ENCODE assay signal across 1 cellular context in genomic region chr12:27331927-27332324, GRCh38.
TF ChIP-seq lines count a peak whose summit lies in the region.

No MANE protein-coding gene starts in this region.

TF ChIP-seq in HepG2, 621 proteins besides CTCF, POLR2A, EP300 and RAD21 (continued from another document):
- TF ChIP-seq ZBTB4 (CRISPR knock-in tag; IDR thresholded peaks at IDR 0.05; ENCODE audit: borderline replicate concordance) (no peak), HMGXB4 (CRISPR knock-in tag; IDR thresholded peaks at IDR 0.05; ENCODE audit: borderline replicate concordance in 1 of 2, low read depth in 1 of 2) (no peak), JUN (CRISPR knock-in tag; IDR thresholded peaks at IDR 0.05) (no peak), ZNF451 (CRISPR knock-in tag; IDR thresholded peaks at IDR 0.05) (no peak), ZGPAT (CRISPR knock-in tag; IDR thresholded peaks at IDR 0.05) (no peak), SALL2 (CRISPR knock-in tag; IDR thresholded peaks at IDR 0.05) (no peak), KLF9 (CRISPR knock-in tag; IDR thresholded peaks at IDR 0.05; ENCODE audit: low read depth) (no peak), ZBTB34 (CRISPR knock-in tag; IDR thresholded peaks at IDR 0.05) (no peak), GLI4 (CRISPR knock-in tag; IDR thresholded peaks at IDR 0.05; ENCODE audit: borderline replicate concordance) (no peak), PTBP1 (IDR thresholded peaks at IDR 0.05; ENCODE audit: low read depth, low read length, poor library complexity, severe bottlenecking) (no peak), CHD4 (IDR thresholded peaks at IDR 0.05; ENCODE audit: borderline replicate concordance, low read length) (no peak), ZNF850 (CRISPR knock-in tag; conservative IDR thresholded peaks at IDR 0.05) (no peak), ZNF704 (CRISPR knock-in tag; IDR thresholded peaks at IDR 0.05; ENCODE audit: borderline replicate concordance) (no peak), ZSCAN30 (CRISPR knock-in tag; IDR thresholded peaks at IDR 0.05) (no peak), E2F2 (CRISPR knock-in tag; IDR thresholded peaks at IDR 0.05; ENCODE audit: borderline replicate concordance) (no peak), ATM (IDR thresholded peaks at IDR 0.05; ENCODE audit: borderline replicate concordance) (no peak), ZIK1 (CRISPR knock-in tag; IDR thresholded peaks at IDR 0.05; ENCODE audit: borderline replicate concordance, low read depth) (no peak)
TF ChIP-seq in HepG2: peak in this region for 0.
